8 cellular contexts compared by ENCODE assay signal in the genomic region with DNA sequence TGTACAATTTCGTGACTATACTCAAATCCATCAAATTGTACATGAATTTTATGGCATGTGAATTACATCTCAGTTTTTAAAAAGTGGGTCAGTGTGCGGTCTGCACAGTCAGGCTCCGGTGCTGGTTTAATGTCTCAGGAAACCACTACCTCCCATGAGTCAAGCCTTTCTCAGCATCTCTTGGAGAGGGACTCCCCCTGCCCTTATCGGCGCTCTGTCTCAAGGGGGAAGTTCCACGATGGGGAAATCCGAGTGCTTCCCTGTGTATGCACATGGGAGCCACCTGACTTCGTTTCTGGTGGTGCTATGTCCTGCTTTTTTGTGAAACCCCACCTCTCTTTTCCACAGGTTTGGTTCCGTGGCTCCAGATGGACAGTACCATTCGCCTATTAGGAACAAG.
A peak's percentile ranks its signal among the peaks of the same experiment; 100 is the strongest.
DNase-seq lines count a peak whose midpoint lies in the region; ATAC-seq lines count a peak whose summit lies in the region.

No MANE protein-coding gene starts in this region.

- ATAC-seq in GM19463 (IDR thresholded peaks at IDR 0.05; ENCODE audit: unreplicated experiment) (peak; percentile 75), GM21526 (IDR thresholded peaks at IDR 0.05; ENCODE audit: low FRiP score, unreplicated experiment) (no peak)

- H3K9me3 Mint-ChIP-seq in activated T-helper 1 cell treated with anti-CD3 and anti-CD28 coated beads, Interleukin-12 subunit alpha, Interleukin-12 subunit beta, Interleukin-2, Interleukin-4 antibody, amounts not matched to agents 30 ng/mL and 10 ng/mL and 1 ng/mL, durations not matched to agents 14 hours and 24 hours and 36 hours, result peaks cover 12% of the 10 kb centered on the region

- H3K4me3 Mint-ChIP-seq in activated T-helper 1 cell treated with anti-CD3 and anti-CD28 coated beads, Interleukin-12 subunit alpha, Interleukin-12 subunit beta, Interleukin-2, Interleukin-4 antibody, amounts not matched to agents 30 ng/mL and 10 ng/mL and 1 ng/mL, durations not matched to agents 14 hours and 24 hours and 36 hours, result peak overlapping the region; percentile 45

- DNase-seq in M059J (ENCODE audit: low read depth), result peak; percentile 8
- DNase-seq in activated T-helper 1 cell treated with anti-CD3 and anti-CD28 coated beads, Interleukin-12 subunit alpha, Interleukin-12 subunit beta, Interleukin-2, Interleukin-4 antibody, amounts not matched to agents 30 ng/mL and 10 ng/mL and 1 ng/mL, durations not matched to agents 14 hours and 24 hours and 36 hours (ENCODE audit: low spot score), result peak; percentile 66
- peak; percentile 24 for DNase-seq in stimulated activated CD8-positive, alpha-beta memory T cell treated with anti-CD3 and anti-CD28 coated beads, Interleukin-12 subunit alpha, Interleukin-12 subunit beta, amount 100 ng/mL, for 4 hours (ENCODE audit: low read depth)
- no peak for DNase-seq in effector CD8-positive, alpha-beta T cell (lab: John Stamatoyannopoulos, UW)
- no peak for DNase-seq in inferior parietal cortex (ENCODE audit: extremely low spot score)
- DNase-seq in SW 1271 (lab: John Stamatoyannopoulos, UW), result no peak

- intact Hi-C loops in activated T-helper 1 cell treated with anti-CD3 and anti-CD28 coated beads, Interleukin-12 subunit alpha, Interleukin-12 subunit beta, Interleukin-2, Interleukin-4 antibody, amounts not matched to agents 30 ng/mL and 10 ng/mL and 1 ng/mL, durations not matched to agents 14 hours and 24 hours and 36 hours (cut with micrococcal nuclease), result loop anchor here (1.0 to 2.0 kb wide), 7 partner anchors 42 to 311 kb away; no protein-coding TSS in a partner anchor

- peaks cover 25% of the 10 kb centered on the region for H3K4me1 Mint-ChIP-seq in activated T-helper 1 cell treated with anti-CD3 and anti-CD28 coated beads, Interleukin-12 subunit alpha, Interleukin-12 subunit beta, Interleukin-2, Interleukin-4 antibody, amounts not matched to agents 30 ng/mL and 10 ng/mL and 1 ng/mL, durations not matched to agents 14 hours and 24 hours and 36 hours (ENCODE audit: low read depth)

- H3K27ac Mint-ChIP-seq in activated T-helper 1 cell treated with anti-CD3 and anti-CD28 coated beads, Interleukin-12 subunit alpha, Interleukin-12 subunit beta, Interleukin-2, Interleukin-4 antibody, amounts not matched to agents 30 ng/mL and 10 ng/mL and 1 ng/mL, durations not matched to agents 14 hours and 24 hours and 36 hours, result peak overlapping the region; percentile 46

- peaks cover 42% of the 10 kb centered on the region for H3K27me3 Mint-ChIP-seq in activated T-helper 1 cell treated with anti-CD3 and anti-CD28 coated beads, Interleukin-12 subunit alpha, Interleukin-12 subunit beta, Interleukin-2, Interleukin-4 antibody, amounts not matched to agents 30 ng/mL and 10 ng/mL and 1 ng/mL, durations not matched to agents 14 hours and 24 hours and 36 hours (ENCODE audit: insufficient read depth)

- H3K36me3 Mint-ChIP-seq in activated T-helper 1 cell treated with anti-CD3 and anti-CD28 coated beads, Interleukin-12 subunit alpha, Interleukin-12 subunit beta, Interleukin-2, Interleukin-4 antibody, amounts not matched to agents 30 ng/mL and 10 ng/mL and 1 ng/mL, durations not matched to agents 14 hours and 24 hours and 36 hours (ENCODE audit: low read depth), result peaks cover 4% of the 10 kb centered on the region

Comparison
In these comparisons a context has a peak if more than half of its experiments do, and no peak if none do; other contexts are left out.
1. DNase-seq: peak in M059J (single experiment), activated T-helper 1 cell treated with anti-CD3 and anti-CD28 coated beads, Interleukin-12 subunit alpha, Interleukin-12 subunit beta, Interleukin-2, Interleukin-4 antibody, amounts not matched to agents 30 ng/mL and 10 ng/mL and 1 ng/mL, durations not matched to agents 14 hours and 24 hours and 36 hours (single experiment) and stimulated activated CD8-positive, alpha-beta memory T cell treated with anti-CD3 and anti-CD28 coated beads, Interleukin-12 subunit alpha, Interleukin-12 subunit beta, amount 100 ng/mL, for 4 hours (single experiment); none in effector CD8-positive, alpha-beta T cell (single experiment), inferior parietal cortex (single experiment) and SW 1271 (0 of 2).